In genomic region chr19:6270822-6271221, GRCh38 we compare ENCODE assay signal across 13 cellular contexts. TPM values are rescaled to one million over a fixed set of nuclear protein-coding genes. Genes with fewer than 3 reads are reported as not detected.
A peak's percentile ranks its signal among the peaks of the same experiment; 100 is the strongest.
DNase-seq lines count a peak whose midpoint lies in the region; ATAC-seq, FAIRE-seq and TF ChIP-seq lines count a peak whose summit lies in the region.
"Had no signal": no experiment of that assay in that cellular context is flagged by ENCODE, and none has a peak within 500 bp of the region (broad histone marks: within the 10 kb centered on the region; RNA-seq: fewer than 3 reads in every experiment).

No MANE protein-coding gene starts in this region.

- TF ChIP-seq CTCF in liver (IDR thresholded peaks at IDR 0.05; ENCODE audit: low read depth, low read length, missing input control) = no peak
- no peak for TF ChIP-seq CTCF in HepG2 (CRISPR knock-in tag; IDR thresholded peaks at IDR 0.05)
- no peak for TF ChIP-seq CTCF in esophagus muscularis mucosa (IDR thresholded peaks at IDR 0.05)
- TF ChIP-seq CTCF in ovary (IDR thresholded peaks at IDR 0.05) = no peak
- TF ChIP-seq CTCF in uterus (IDR thresholded peaks at IDR 0.05) = no peak

- no peak for FAIRE-seq in HepG2 (lab: Jason Lieb, UNC)
- FAIRE-seq: small intestine had no signal

- H3K79me2 ChIP-seq in HepG2 (ENCODE audit: insufficient read depth, low read length) = peaks cover 58% of the 10 kb centered on the region

- H3K4me2 ChIP-seq in HepG2 (ENCODE audit: low read depth, low read length) = no peak overlapping the region
- H3K4me2 ChIP-seq: BLaER1 had no signal

- H3K36me3 ChIP-seq in liver (ENCODE audit: control insufficient read depth in 4 of 4, insufficient read depth in 3 of 4, low read depth in 1 of 4, low read length in 3 of 4) (peaks cover 0 to 8% (median 2%) of the 10 kb centered on the region in 4 donors), HepG2 (replicated peaks in 1 of 2; ENCODE audit: control insufficient read depth in 1 of 2, insufficient read depth in 2 of 2, low read length in 2 of 2) (peaks cover 17 to 41% of the 10 kb centered on the region in 2 experiments), esophagus muscularis mucosa (peaks cover 17 to 45% (median 32%) of the 10 kb centered on the region in 4 donors), ovary (no peaks in the 10 kb centered on the region), uterus (no peaks in the 10 kb centered on the region)

- 92% methylated on average over 17 of the region's 17 CpGs for WGBS in liver
- WGBS in HepG2 (ENCODE audit: low lambda C conversion rate) = 95% methylated on average over 17 of the region's 17 CpGs
- WGBS in esophagus muscularis mucosa = 91% methylated on average over 17 of the region's 17 CpGs
- WGBS in ovary, 3 donors = 37 to 66% (median 57%) methylated on average over 17 of the region's 17 CpGs

- ATAC-seq in HepG2 = no peak
- no peak for ATAC-seq in HG03108 (IDR thresholded peaks at IDR 0.05; ENCODE audit: unreplicated experiment)

- no TSS peak for BruUV-seq in HepG2 (replicated peaks; lab: Mats Ljungman, UMichigan)

- intact Hi-C loops in HepG2 (cut with micrococcal nuclease; ENCODE audit: unreplicated experiment) (no loop called here), esophagus muscularis mucosa (cut with DNase I) (loop anchor here (10.0 kb wide), 1 partner anchor 226 kb away; no protein-coding TSS in a partner anchor), ovary (cut with DNase I) (loop anchor here (5.0 to 10.0 kb wide), 3 partner anchors 54 to 216 kb away; partner anchors contain the start of genes ALKBH7 (in 1 of the 4) and PSPN (in 1 of the 4)), uterus (cut with DNase I; ENCODE audit: low total_unique reads) (loop anchor here (5.0 kb wide), 1 partner anchor 34 kb away; no protein-coding TSS in a partner anchor)

- H3K4me1 ChIP-seq in liver (ENCODE audit: control insufficient read depth in 4 of 4, insufficient read depth in 4 of 4, low read length in 3 of 4) (peaks cover 51 to 84% (median 74%) of the 10 kb centered on the region in 4 donors), HepG2 (ENCODE audit: insufficient read depth, low read length) (peaks cover 70% of the 10 kb centered on the region), esophagus muscularis mucosa (peaks cover 61 to 86% (median 80%) of the 10 kb centered on the region in 4 donors), ovary (ENCODE audit: insufficient read depth) (peaks cover 40% of the 10 kb centered on the region), uterus (peaks cover 30 to 40% of the 10 kb centered on the region in 2 donors)

- peaks cover 14% of the 10 kb centered on the region; the same call in 1 of the 2 replicates for H4K20me1 ChIP-seq in HepG2 (ENCODE audit: insufficient read depth, low read length)

- no peaks in the 10 kb centered on the region for H3K27me3 ChIP-seq in liver (ENCODE audit: control insufficient read depth in 4 of 4, insufficient read depth in 4 of 4, low read length in 3 of 4)
- H3K27me3 ChIP-seq in HepG2 (ENCODE audit: control insufficient read depth in 1 of 2, insufficient read depth in 2 of 2, low read length in 2 of 2) = no peaks in the 10 kb centered on the region
- H3K27me3 ChIP-seq in esophagus muscularis mucosa = no peaks in the 10 kb centered on the region
- H3K27me3 ChIP-seq in ovary = no peaks in the 10 kb centered on the region
- H3K27me3 ChIP-seq in uterus = no peaks in the 10 kb centered on the region
- H3K27me3 ChIP-seq: BLaER1 had no signal

- no peak for DNase-seq in HepG2 (ENCODE audit: low spot score)
- no peak for DNase-seq in esophagus muscularis mucosa (ENCODE audit: extremely low spot score)
- DNase-seq in ovary = peak in 1 of 5 donors; percentile 43
- no peak for DNase-seq in uterus
- no peak for DNase-seq in central memory CD4-positive, alpha-beta T cell
- DNase-seq in NCI-H774 (lab: John Stamatoyannopoulos, UW) = no peak
- DNase-seq: glutamatergic neuron, NCI-H1048, small intestine had no signal

- H3K27ac ChIP-seq in liver (ENCODE audit: low read depth in 1 of 2, low read length in 2 of 2) (peak overlapping the region; percentile 94 to 96), HepG2 (ENCODE audit: extremely low read length, insufficient read depth, low read length) (no peak overlapping the region), esophagus muscularis mucosa (replicated peaks in 1 of 4) (peak overlapping the region; percentile 85 to 93 (median 89)), ovary (peak overlapping the region; percentile 6 to 91), uterus (peak overlapping the region; percentile 92 to 93)
- H3K27ac ChIP-seq: BLaER1 had no signal

- POLR2A ChIA-PET in HepG2 (lab: Yijun Ruan, JAX) = no interaction called here

- no peak overlapping the region for H2AFZ ChIP-seq in HepG2 (ENCODE audit: low read length)

- H3K9ac ChIP-seq in liver (ENCODE audit: low read depth in 1 of 2, low read length in 2 of 2) (peak overlapping the region; percentile 48 to 57), HepG2 (ENCODE audit: insufficient read depth, low read depth, low read length) (no peak overlapping the region)
- H3K9ac ChIP-seq: BLaER1 had no signal

- TF ChIP-seq POLR2A in HepG2 (IDR thresholded peaks at IDR 0.05; ENCODE audit: insufficient read depth in 1 of 2, low read depth in 2 of 2, low read length in 2 of 2) = no peak
- no peak for TF ChIP-seq POLR2A in esophagus muscularis mucosa (IDR thresholded peaks at IDR 0.05; ENCODE audit: low read depth)
- no peak for TF ChIP-seq POLR2A in ovary (IDR thresholded peaks at IDR 0.05)
- TF ChIP-seq POLR2A in uterus (IDR thresholded peaks at IDR 0.05) = no peak

- in situ Hi-C loops in HepG2 (cut with HindIII; ENCODE audit: extremely low pct_ligation_motif_present, low pct_unique_long_range_greater_than_20kb) = no loop called here

- no peak for TF ChIP-seq RAD21 in liver (IDR thresholded peaks at IDR 0.05)
- no peak for TF ChIP-seq RAD21 in HepG2 (CRISPR knock-in tag; IDR thresholded peaks at IDR 0.05)

- H3K9me3 ChIP-seq in liver (ENCODE audit: control insufficient read depth in 4 of 4, low read length in 3 of 4) (no peaks in the 10 kb centered on the region), HepG2 (ENCODE audit: low read length) (no peaks in the 10 kb centered on the region), esophagus muscularis mucosa (no peaks in the 10 kb centered on the region), ovary (no peaks in the 10 kb centered on the region), uterus (no peaks in the 10 kb centered on the region)
- H3K9me3 ChIP-seq: BLaER1 had no signal

- CTCF ChIA-PET in HepG2 (lab: Yijun Ruan, JAX; ENCODE audit: low intra/inter-chr PET ratio, low total read pairs) = no interaction called here

- H3K4me3 ChIP-seq in liver (ENCODE audit: low read depth in 1 of 3, low read length in 3 of 3) = peak overlapping the region; percentile 10 to 59 (median 47)
- no peak overlapping the region for H3K4me3 ChIP-seq in HepG2 (replicated peaks in 1 of 3; ENCODE audit: insufficient read depth in 1 of 3, low read depth in 2 of 3, low read length in 3 of 3)
- H3K4me3 ChIP-seq in esophagus muscularis mucosa = peak overlapping the region in 3 of 4 donors; percentile 39 to 52 (median 41)
- peak overlapping the region; percentile 25 for H3K4me3 ChIP-seq in ovary
- peak overlapping the region in 1 of 2 donors; percentile 33 for H3K4me3 ChIP-seq in uterus
- H3K4me3 ChIP-seq: BLaER1, lung had no signal

- TF ChIP-seq EP300 in HepG2 (IDR thresholded peaks at IDR 0.05; ENCODE audit: low read depth in 2 of 2, low read length in 2 of 2) (no peak), HepG2 (CRISPR knock-in tag; IDR thresholded peaks at IDR 0.05; ENCODE audit: borderline replicate concordance) (no peak), esophagus muscularis mucosa (IDR thresholded peaks at IDR 0.05) (no peak), ovary (IDR thresholded peaks at IDR 0.05) (no peak)

TF ChIP-seq in liver, 16 proteins besides CTCF, POLR2A, EP300 and RAD21 (continues in another document):
- TF ChIP-seq JUND (IDR thresholded peaks at IDR 0.05) = no peak
- TF ChIP-seq YY1 (IDR thresholded peaks at IDR 0.05) = no peak

TF ChIP-seq in HepG2, 621 proteins besides CTCF, POLR2A, EP300 and RAD21 (continues in another document):
- TF ChIP-seq ZNF263 (CRISPR knock-in tag; IDR thresholded peaks at IDR 0.05) (no peak), ZNF720 (CRISPR knock-in tag; IDR thresholded peaks at IDR 0.05) (no peak), KDM5B (CRISPR knock-in tag; IDR thresholded peaks at IDR 0.05; ENCODE audit: borderline replicate concordance) (no peak), SMARCC2 (IDR thresholded peaks at IDR 0.05) (no peak), SP2 (CRISPR knock-in tag; IDR thresholded peaks at IDR 0.05) (no peak), ZNF619 (CRISPR knock-in tag; IDR thresholded peaks at IDR 0.05) (no peak), HNRNPL (IDR thresholded peaks at IDR 0.05; ENCODE audit: low read depth, low read length) (no peak)

RNA-seq across cellular contexts. Expression of gene MLLT1, which starts 9.0 kb away (rescaled TPM):
- total RNA-seq in liver (1 to 10 TPM; 2.1 to 6.9 TPM), HepG2 (2016; rRNA removed; fragmentation: Illumina TruSeq; extraction: Trizol) (11.6 and 12.2 TPM in 2 replicates), esophagus muscularis mucosa (10 to 100 TPM; 21.5 to 46.9 (median 33.4) TPM), ovary (100 to 1,000 TPM in 3 of 7 donors, 10 to 100 TPM in 4; 16.3 to 116 (median 95.8) TPM), uterus (100 to 1,000 TPM in 1 of 4 donors, 10 to 100 TPM in 2, 1 to 10 TPM in 1; 5.9 to 103 (median 13.3) TPM)
- polyA plus RNA-seq in liver (10 to 100 TPM in 1 of 2 donors, 1 to 10 TPM in 1; 7.7 to 15.6 TPM), HepG2 (2011; rRNA removed) (11.7 and 12.7 TPM in 2 replicates), ovary (10 to 100 TPM; 11.1 to 43.7 TPM)
- 8.6 and 9.6 TPM in 2 replicates for total RNA-seq in HepG2 (2016; cell fraction: cytosol; rRNA removed; fragmentation: Illumina TruSeq; extraction: Trizol; ENCODE audit: low read depth)
- total RNA-seq in HepG2 (2016; cell fraction: insoluble cytoplasmic fraction; rRNA removed; fragmentation: Illumina TruSeq; extraction: Trizol) = 9.5 and 12.5 TPM in 2 replicates
- total RNA-seq in HepG2 (2016; cell fraction: membrane; rRNA removed; fragmentation: Illumina TruSeq; extraction: Trizol) = 12.7 and 15.3 TPM in 2 replicates
- 8.8 and 10.0 TPM in 2 replicates for total RNA-seq in HepG2 (2016; cell fraction: nucleus; rRNA removed; fragmentation: Illumina TruSeq; extraction: Trizol)
- 7.4 and 11.8 TPM in 2 replicates for polyA plus RNA-seq in HepG2 (2011; cell fraction: cytosol; rRNA removed)
- polyA plus RNA-seq in HepG2 (2011; cell fraction: nucleus; rRNA removed) = 27.2 and 40.6 TPM in 2 replicates
- 11.3 and 13.5 TPM in 2 replicates for polyA plus RNA-seq in HepG2 (2012)
- polyA plus RNA-seq in HepG2 (2016; cell fraction: cytosol; fragmentation: Illumina TruSeq; extraction: Trizol; ENCODE audit: low read depth) = 4.7 and 6.0 TPM in 2 replicates
- polyA plus RNA-seq in HepG2 (2016; cell fraction: insoluble cytoplasmic fraction; fragmentation: Illumina TruSeq; extraction: Trizol; ENCODE audit: low read depth) = 21.6 and 27.3 TPM in 2 replicates
- 15.1 and 15.5 TPM in 2 replicates for polyA plus RNA-seq in HepG2 (2016; cell fraction: membrane; fragmentation: Illumina TruSeq; extraction: Trizol; ENCODE audit: low read depth)
- polyA plus RNA-seq in HepG2 (2016; cell fraction: nucleus; fragmentation: Illumina TruSeq; extraction: Trizol; ENCODE audit: insufficient read depth, low read depth) = 29.9 and 38.7 TPM in 2 replicates
- polyA minus RNA-seq in HepG2 (2011; rRNA and poly(A)+ RNA removed; ENCODE audit: low replicate concordance) = 22.8 and 26.1 TPM in 2 replicates
- 20.7 and 22.7 TPM in 2 replicates for polyA minus RNA-seq in HepG2 (2011; cell fraction: cytosol; rRNA and poly(A)+ RNA removed)
- polyA minus RNA-seq in HepG2 (2011; cell fraction: nucleus; rRNA and poly(A)+ RNA removed) = 5.4 and 5.6 TPM in 2 replicates

Comparison
In these comparisons a context has a peak if more than half of its experiments do, and no peak if none do; other contexts are left out.
1. H3K4me3 ChIP-seq: peak in liver (3 of 3), esophagus muscularis mucosa (3 of 4) and ovary (single experiment); none in HepG2 (0 of 3).